11 cellular contexts compared by ENCODE assay signal in genomic region chr2:109609352-109610024, GRCh38. TPM values are rescaled to one million over a fixed set of nuclear protein-coding genes. Genes with fewer than 3 reads are reported as not detected.
A peak's percentile ranks its signal among the peaks of the same experiment; 100 is the strongest.
DNase-seq lines count a peak whose midpoint lies in the region; ATAC-seq, FAIRE-seq and TF ChIP-seq lines count a peak whose summit lies in the region.
"Had no signal": no experiment of that assay in that cellular context is flagged by ENCODE, and none has a peak within 500 bp of the region (broad histone marks: within the 10 kb centered on the region; RNA-seq: fewer than 3 reads in every experiment).

No MANE protein-coding gene starts in this region.

- H3K36me3 ChIP-seq in osteoblast (ENCODE audit: insufficient read depth, low read length), result no peaks in the 10 kb centered on the region
- no peaks in the 10 kb centered on the region for H3K36me3 ChIP-seq in psoas muscle (ENCODE audit: insufficient read depth in 1 of 2, low read depth in 1 of 2)

- peak overlapping the region; percentile 87 for H3K4me2 ChIP-seq in osteoblast (ENCODE audit: insufficient read depth, low read length)

- WGBS in psoas muscle, 3 donors, result 68 to 74% (median 70%) methylated on average over 8 of the region's 8 CpGs

- H3K27ac Mint-ChIP-seq in Calu3 (ENCODE audit: unreplicated experiment), result peak overlapping the region; percentile 88
- H3K27ac Mint-ChIP-seq: activated T-helper 1 cell treated with anti-CD3 and anti-CD28 coated beads, Interleukin-12 subunit alpha, Interleukin-12 subunit beta, Interleukin-2, Interleukin-4 antibody, amounts not matched to agents 30 ng/mL and 10 ng/mL and 1 ng/mL, durations not matched to agents 14 hours and 24 hours and 36 hours had no signal

- H3K9me3 ChIP-seq in osteoblast (ENCODE audit: low read depth, low read length), result no peaks in the 10 kb centered on the region
- H3K9me3 ChIP-seq in psoas muscle, result no peaks in the 10 kb centered on the region

- peaks cover 33% of the 10 kb centered on the region for H3K4me1 Mint-ChIP-seq in Calu3 (ENCODE audit: low read depth, unreplicated experiment)

- H3K4me3 ChIP-seq in osteoblast (ENCODE audit: insufficient read depth, low read length) (peak overlapping the region; percentile 65), psoas muscle (no peak overlapping the region)

- peak overlapping the region; percentile 63 for H3K4me3 Mint-ChIP-seq in Calu3 (ENCODE audit: low read depth, unreplicated experiment)
- H3K4me3 Mint-ChIP-seq: activated T-helper 1 cell treated with anti-CD3 and anti-CD28 coated beads, Interleukin-12 subunit alpha, Interleukin-12 subunit beta, Interleukin-2, Interleukin-4 antibody, amounts not matched to agents 30 ng/mL and 10 ng/mL and 1 ng/mL, durations not matched to agents 14 hours and 24 hours and 36 hours had no signal

- no peak for ATAC-seq in HG02885 (IDR thresholded peaks at IDR 0.05; ENCODE audit: poor library complexity, unreplicated experiment)
- ATAC-seq in psoas muscle, result no peak
- no peak for ATAC-seq in HG02588 (IDR thresholded peaks at IDR 0.05; ENCODE audit: unreplicated experiment)
- ATAC-seq in GM18519 (IDR thresholded peaks at IDR 0.05; ENCODE audit: low FRiP score, unreplicated experiment), result no peak

- H3K79me2 ChIP-seq in osteoblast (ENCODE audit: insufficient read depth, low read length), result peaks cover 86% of the 10 kb centered on the region

- H3K9me3 Mint-ChIP-seq in Calu3 (ENCODE audit: low read depth, unreplicated experiment), result no peaks in the 10 kb centered on the region
- H3K9me3 Mint-ChIP-seq: activated T-helper 1 cell treated with anti-CD3 and anti-CD28 coated beads, Interleukin-12 subunit alpha, Interleukin-12 subunit beta, Interleukin-2, Interleukin-4 antibody, amounts not matched to agents 30 ng/mL and 10 ng/mL and 1 ng/mL, durations not matched to agents 14 hours and 24 hours and 36 hours had no signal

- CTCF ChIA-PET in Calu3 (lab: Charles Lee), result interaction anchor here (0.7 to 1.2 kb wide), 2 partner anchors 7 to 55 kb away, joined by 3 to 6 read pairs; no protein-coding TSS in a partner anchor

- H2AFZ ChIP-seq in osteoblast (ENCODE audit: low read length), result peak overlapping the region; percentile 40

- TF ChIP-seq CTCF in Calu3 (IDR thresholded peaks at IDR 0.05; ENCODE audit: unreplicated experiment) (no peak), osteoblast (IDR thresholded peaks at IDR 0.05; ENCODE audit: extremely low read depth, low read depth, low read length) (no peak), psoas muscle (IDR thresholded peaks at IDR 0.05) (no peak)

- no peaks in the 10 kb centered on the region for H3K27me3 Mint-ChIP-seq in Calu3 (ENCODE audit: unreplicated experiment)

- H4K20me1 ChIP-seq in osteoblast (ENCODE audit: insufficient read depth, low read length), result no peaks in the 10 kb centered on the region

- peaks cover 29% of the 10 kb centered on the region for H3K36me3 Mint-ChIP-seq in Calu3 (ENCODE audit: insufficient read depth, unreplicated experiment)

- H3K27me3 ChIP-seq in osteoblast (ENCODE audit: insufficient read depth, low read length) (no peaks in the 10 kb centered on the region), psoas muscle (ENCODE audit: insufficient read depth in 3 of 3, low read length in 2 of 3) (no peaks in the 10 kb centered on the region)

- BruUV-seq in Calu3 (replicated peaks; lab: Mats Ljungman, UMichigan), result no TSS peak

- H3K27ac ChIP-seq in osteoblast (ENCODE audit: low read depth, low read length) (peak overlapping the region; percentile 84), psoas muscle (no peak overlapping the region)

- H3K4me1 ChIP-seq in osteoblast (ENCODE audit: insufficient read depth, low read length), result peaks cover 59% of the 10 kb centered on the region
- H3K4me1 ChIP-seq in psoas muscle, result peaks cover 5% of the 10 kb centered on the region

- peak; percentile 72 for FAIRE-seq in endometrium (lab: Jason Lieb, UNC)

- DNase-seq in Calu3, result no peak
- DNase-seq in LoVo (ENCODE audit: low spot score), result peak; percentile 54
- DNase-seq in osteoblast (ENCODE audit: insufficient read length, low spot score, missing footprints), result peak; percentile 73
- DNase-seq in psoas muscle, result no peak
- DNase-seq: SHP77 treated with DMSO at 0.1 percent for 48 hours; stimulated activated CD4-positive, alpha-beta T cell treated with anti-CD3 and anti-CD28 coated beads, Interleukin-1b, Interleukin-23, amount 100 ng/mL, for 48 hours had no signal

- intact Hi-C loops in Calu3 (cut with micrococcal nuclease; ENCODE audit: unreplicated experiment), result loop anchor here (2.0 to 5.0 kb wide), 3 partner anchors 62 to 127 kb away; no protein-coding TSS in a partner anchor
- intact Hi-C loops in psoas muscle (cut with DNase I), result loop anchor here in 1 of 2 donors (5.0 kb wide), 1 partner anchor 128 kb away; no protein-coding TSS in a partner anchor

RNA-seq across cellular contexts. Expression of gene SEPTIN10, which starts 4.3 kb away (rescaled TPM):
- 64.3 and 72.2 TPM in 2 replicates for total RNA-seq in Calu3 (2022)
- 101 and 107 TPM in 2 replicates for total RNA-seq in osteoblast
- 10 to 100 TPM; 26.6 to 39.8 (median 35.4) TPM for total RNA-seq in psoas muscle
- 10 to 100 TPM; 20.6 to 32.6 (median 26.3) TPM for polyA plus RNA-seq in psoas muscle

RNA-seq across cellular contexts. Expression of gene SOWAHC, which starts 4.7 kb away (rescaled TPM):
- total RNA-seq in Calu3 (2022), result 18.9 and 19.1 TPM in 2 replicates
- 14.7 and 17.7 TPM in 2 replicates for total RNA-seq in osteoblast
- total RNA-seq in psoas muscle, result 1 to 10 TPM in 2 of 4 donors, under 1 TPM in 2; 0.75 to 1.1 (median 0.93) TPM
- 1 to 10 TPM in 1 of 3 donors, under 1 TPM in 2; 0.56 to 3.4 (median 0.99) TPM for polyA plus RNA-seq in psoas muscle

Comparison
In these comparisons a context has a peak if more than half of its experiments do, and no peak if none do; other contexts are left out.
1. DNase-seq: peak in LoVo (single experiment) and osteoblast (single experiment); none in Calu3 (single experiment) and psoas muscle (0 of 2).